ENCODE assay signal across 8 cellular contexts in the genomic region with DNA sequence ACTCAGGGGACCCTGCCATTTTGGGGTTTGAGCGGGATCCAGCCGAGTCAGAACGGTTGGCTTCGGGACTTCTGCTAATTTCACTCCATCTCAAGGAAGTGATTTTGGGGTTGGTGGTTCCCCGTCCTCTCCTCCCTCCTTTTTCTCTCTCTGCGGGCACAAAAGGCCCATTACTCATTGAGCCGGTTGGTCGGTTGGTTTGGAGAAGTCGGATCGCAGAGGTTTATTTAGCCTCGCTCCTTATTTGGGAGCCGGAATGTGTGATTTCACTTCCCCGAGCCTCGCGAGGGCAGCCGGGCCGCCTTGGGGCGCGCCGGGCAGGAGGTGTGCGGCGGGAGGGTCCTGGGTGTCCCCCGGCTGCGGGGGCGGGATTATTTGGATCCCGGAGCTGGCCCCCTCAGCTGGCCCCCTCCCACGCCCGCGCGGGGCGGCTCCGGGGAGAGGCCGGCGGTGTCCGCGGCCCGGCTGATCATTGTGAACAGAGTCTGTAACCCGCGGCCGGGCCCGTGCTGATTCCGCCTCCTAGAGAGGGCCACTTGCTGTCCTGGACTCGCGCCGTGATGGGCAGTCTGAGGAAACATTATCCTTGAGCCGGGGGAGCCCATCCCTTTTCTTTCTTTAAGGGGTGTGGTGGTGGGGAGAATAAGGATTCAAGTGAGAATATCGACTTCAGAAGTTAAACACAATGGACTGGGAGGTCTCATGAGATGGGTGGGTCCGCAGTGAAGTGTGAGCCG. TPM values are rescaled to one million over a fixed set of nuclear protein-coding genes. Genes with fewer than 3 reads are reported as not detected.
A peak's percentile ranks its signal among the peaks of the same experiment; 100 is the strongest.
DNase-seq lines count a peak whose midpoint lies in the region; ATAC-seq, FAIRE-seq and TF ChIP-seq lines count a peak whose summit lies in the region.

No MANE protein-coding gene starts in this region.

- H3K4me1 ChIP-seq in A549 = peaks cover 48% of the 10 kb centered on the region

- H3K4me3 ChIP-seq in A549 (peak overlapping the region; percentile 91), bronchial epithelial cell (ENCODE audit: low read depth, low read length) (peak overlapping the region; percentile 64)

- no peak for TF ChIP-seq EP300 in A549 (IDR thresholded peaks at IDR 0.05)

- H3K27ac Mint-ChIP-seq in T-helper 1 cell treated with Interleukin-12 subunit alpha and Interleukin-12 subunit beta and Interleukin-4 antibody, amounts not matched to agents 30 μg/mL and 1 μg/mL, for 36 hours = peak overlapping the region; percentile 97

- 0 out of 5 replicates have a peak, but pooled peaks of 1 of the 2 experiments have one; percentile 11 for TF ChIP-seq RAD21 in A549 (conservative IDR thresholded peaks at IDR 0.05 in 1 of 2, IDR thresholded peaks at IDR 0.05 in 1 of 2)

- H3K27me3 Mint-ChIP-seq in T-helper 1 cell treated with Interleukin-12 subunit alpha and Interleukin-12 subunit beta and Interleukin-4 antibody, amounts not matched to agents 30 μg/mL and 1 μg/mL, for 36 hours (ENCODE audit: low read depth) = peaks cover 8% of the 10 kb centered on the region

- peak overlapping the region; percentile 97 to 99 for H3K27ac ChIP-seq in A549

- POLR2A ChIA-PET in A549 (lab: Yijun Ruan, JAX) = no interaction called here

- H3K36me3 ChIP-seq in bronchial epithelial cell (ENCODE audit: control insufficient read depth, insufficient read depth, low read length) = no peaks in the 10 kb centered on the region

- peaks cover 5% of the 10 kb centered on the region for H3K36me3 Mint-ChIP-seq in T-helper 1 cell treated with Interleukin-12 subunit alpha and Interleukin-12 subunit beta and Interleukin-4 antibody, amounts not matched to agents 30 μg/mL and 1 μg/mL, for 36 hours (ENCODE audit: low read depth)

- WGBS in A549 (ENCODE audit: missing lambda C conversion rate) = 3% methylated on average over 34 of the region's 49 CpGs

- ATAC-seq in A549 (peak; percentile 63 to 71), GM18498 (IDR thresholded peaks at IDR 0.05; ENCODE audit: unreplicated experiment) (peak; percentile 38)

- FAIRE-seq in A549 (lab: Jason Lieb, UNC) = no peak
- no peak for FAIRE-seq in bronchial epithelial cell (lab: Jason Lieb, UNC)

- peaks cover 41% of the 10 kb centered on the region for H3K4me1 Mint-ChIP-seq in T-helper 1 cell treated with Interleukin-12 subunit alpha and Interleukin-12 subunit beta and Interleukin-4 antibody, amounts not matched to agents 30 μg/mL and 1 μg/mL, for 36 hours (ENCODE audit: low read depth)

- no peaks in the 10 kb centered on the region for H3K9me3 ChIP-seq in A549

- TF ChIP-seq CTCF in A549 (IDR thresholded peaks at IDR 0.05) (no peak), bronchial epithelial cell (IDR thresholded peaks at IDR 0.05; ENCODE audit: insufficient read depth, low read length, severe bottlenecking) (no peak)

- H3K27me3 ChIP-seq in bronchial epithelial cell (ENCODE audit: control insufficient read depth, insufficient read depth, low read length) = no peaks in the 10 kb centered on the region

- no peaks in the 10 kb centered on the region for H3K9me3 Mint-ChIP-seq in T-helper 1 cell treated with Interleukin-12 subunit alpha and Interleukin-12 subunit beta and Interleukin-4 antibody, amounts not matched to agents 30 μg/mL and 1 μg/mL, for 36 hours

- H3K4me2 ChIP-seq in A549 = peak overlapping the region; percentile 97

- peak; percentile 38 to 41 for DNase-seq in A549 (ENCODE audit: low read depth in 1 of 2, low spot score in 1 of 2)
- DNase-seq in HS-27A (ENCODE audit: low read depth) = peak; percentile 61
- peak; percentile 83 for DNase-seq in bronchial epithelial cell (ENCODE audit: low read depth)
- peak; percentile 81 for DNase-seq in iris pigment epithelial cell (ENCODE audit: low read depth)
- DNase-seq in stimulated activated CD4-positive, alpha-beta T cell treated with anti-CD3 and anti-CD28 coated beads, Interleukin-1b, Interleukin-23, amount 100 ng/mL, for 48 hours = peak; percentile 59
- no peak for DNase-seq in COR-L47 (lab: John Stamatoyannopoulos, UW)

- H3K4me3 Mint-ChIP-seq in T-helper 1 cell treated with Interleukin-12 subunit alpha and Interleukin-12 subunit beta and Interleukin-4 antibody, amounts not matched to agents 30 μg/mL and 1 μg/mL, for 36 hours = peak overlapping the region; percentile 98

- TF ChIP-seq POLR2A in A549 (IDR thresholded peaks at IDR 0.05; ENCODE audit: low read length) = no peak

- CTCF ChIA-PET in A549 (lab: Yijun Ruan, JAX) = interaction anchor here (1.8 to 1.9 kb wide), 2 partner anchors 41 to 296 kb away, joined by 3 to 6 read pairs; no protein-coding TSS in a partner anchor

TF ChIP-seq in A549, 52 proteins besides CTCF, POLR2A, EP300 and RAD21:
- TF ChIP-seq CHD2 (IDR thresholded peaks at IDR 0.05; ENCODE audit: low read length, partially characterized antibody) (peak; percentile 75), CBX2 (IDR thresholded peaks at IDR 0.05; ENCODE audit: borderline replicate concordance, low read depth) (no peak), REST (IDR thresholded peaks at IDR 0.05) (peak; percentile 51), MAX (IDR thresholded peaks at IDR 0.05) (0 out of 2 replicates have a peak, but pooled peaks have one; percentile 16), BCL3 (IDR thresholded peaks at IDR 0.05) (0 out of 3 replicates have a peak, but pooled peaks have one; percentile 2), RNF2 (IDR thresholded peaks at IDR 0.05; ENCODE audit: borderline replicate concordance, low read depth) (no peak)
- TF ChIP-seq, protein P1, sequence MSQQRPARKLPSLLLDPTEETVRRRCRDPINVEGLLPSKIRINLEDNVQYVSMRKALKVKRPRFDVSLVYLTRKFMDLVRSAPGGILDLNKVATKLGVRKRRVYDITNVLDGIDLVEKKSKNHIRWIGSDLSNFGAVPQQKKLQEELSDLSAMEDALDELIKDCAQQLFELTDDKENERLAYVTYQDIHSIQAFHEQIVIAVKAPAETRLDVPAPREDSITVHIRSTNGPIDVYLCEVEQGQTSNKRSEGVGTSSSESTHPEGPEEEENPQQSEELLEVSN (IDR thresholded peaks at IDR 0.05; ENCODE audit: borderline replicate concordance, low read depth) = 0 out of 2 replicates have a peak, but pooled peaks have one; percentile 29

RNA-seq across cellular contexts. Expression of gene MAPKAPK2, which starts 1.2 kb away (rescaled TPM):
- 37.2 and 48.5 TPM in 2 replicates for polyA plus RNA-seq in A549 (2011; rRNA removed)
- 34.3 and 42.5 TPM in 2 replicates for polyA plus RNA-seq in A549 (2012; cell fraction: cytosol; rRNA removed)
- 62.0 and 66.6 TPM in 2 replicates for polyA plus RNA-seq in A549 (2012; cell fraction: nucleus; rRNA removed)
- 36.5 to 43.8 TPM (median 43.0 TPM) in 3 replicates for polyA plus RNA-seq in A549 (2017; fragmentation: RNase III; extraction: RNeasy Plus Mini Kit Qiagen cat#74134 plus additional on column Dnase treatment)
- 49.2 and 51.4 TPM in 2 replicates for polyA minus RNA-seq in A549 (2011; rRNA and poly(A)+ RNA removed)
- total RNA-seq in bronchial epithelial cell = 23.2 and 33.2 TPM in 2 replicates

RNA-seq across cellular contexts. Expression of gene DYRK3, which starts 50.6 kb away (rescaled TPM):
- 7.3 and 9.3 TPM in 2 replicates for polyA plus RNA-seq in A549 (2011; rRNA removed)
- 1.8 and 2.1 TPM in 2 replicates for polyA plus RNA-seq in A549 (2012; cell fraction: cytosol; rRNA removed)
- polyA plus RNA-seq in A549 (2012; cell fraction: nucleus; rRNA removed) = 2.0 and 2.6 TPM in 2 replicates
- polyA plus RNA-seq in A549 (2017; fragmentation: RNase III; extraction: RNeasy Plus Mini Kit Qiagen cat#74134 plus additional on column Dnase treatment) = 8.2 to 8.8 TPM (median 8.7 TPM) in 3 replicates
- polyA minus RNA-seq in A549 (2011; rRNA and poly(A)+ RNA removed) = 8.5 and 10.5 TPM in 2 replicates
- total RNA-seq in bronchial epithelial cell = 51.0 and 58.2 TPM in 2 replicates
